Comparison of ENCODE assay signal across 1 cellular context in the genomic region with DNA sequence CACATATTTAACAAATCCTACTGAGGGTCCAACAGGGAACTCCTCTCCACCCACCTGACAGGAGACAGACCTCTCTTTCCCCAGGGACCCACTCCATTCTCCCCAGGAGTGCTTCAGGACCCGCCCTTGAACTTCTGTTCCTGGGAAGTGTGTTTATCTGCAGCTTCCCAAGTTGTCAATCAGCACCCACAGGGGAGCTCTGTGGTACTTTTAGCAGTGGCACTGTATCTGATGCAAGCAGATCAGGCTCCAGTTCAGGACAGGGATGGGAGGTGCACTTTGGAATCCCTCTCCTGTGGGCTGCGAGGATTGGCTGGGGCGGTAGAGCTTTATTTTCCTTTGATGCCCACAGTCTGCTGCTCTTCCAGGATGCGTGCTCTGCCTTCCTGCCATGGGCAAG.
TF ChIP-seq lines count a peak whose summit lies in the region.

No MANE protein-coding gene starts in this region.

TF ChIP-seq in endothelial cell of umbilical vein, 7 proteins besides CTCF, POLR2A, EP300 and RAD21 (continued from another document):
- TF ChIP-seq FOS (IDR thresholded peaks at IDR 0.05; ENCODE audit: borderline replicate concordance, insufficient read depth, low read length) (no peak), JUN (IDR thresholded peaks at IDR 0.05; ENCODE audit: borderline replicate concordance, insufficient read depth, insufficient read length, low read depth) (no peak), GATA2 (IDR thresholded peaks at IDR 0.05; ENCODE audit: insufficient read depth, insufficient read length, low read depth, low read length) (no peak), POLR2AphosphoS5 (IDR thresholded peaks at IDR 0.05; ENCODE audit: insufficient read depth, low read depth, low read length) (no peak), EZH2 (IDR thresholded peaks at IDR 0.05; ENCODE audit: borderline replicate concordance, low read depth, low read length, severe bottlenecking) (no peak)
TF ChIP-seq in endothelial cell of umbilical vein: peak in this region for 0.
